In the genomic region with DNA sequence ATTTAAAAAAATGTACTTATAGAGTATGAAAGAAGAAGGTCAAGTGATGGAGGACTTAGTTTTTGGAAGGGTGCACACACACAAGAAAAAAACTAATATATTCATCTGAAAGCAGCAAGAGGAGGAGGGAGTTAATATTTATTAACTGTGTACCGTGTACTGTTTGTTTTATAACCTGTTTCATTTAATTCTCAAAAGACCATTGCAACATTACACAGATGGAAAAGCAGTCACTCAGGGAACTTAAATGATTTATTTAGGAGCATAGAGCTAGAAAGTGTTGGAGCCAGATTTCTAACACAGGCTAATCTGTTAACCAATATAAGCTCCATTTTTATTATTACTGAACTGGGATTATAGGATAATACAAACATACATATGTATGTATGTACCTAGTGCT, we compare ENCODE assay signal across 32 cellular contexts.
"Had no signal": no experiment of that assay in that cellular context is flagged by ENCODE, and none has a peak within 500 bp of the region (broad histone marks: within the 10 kb centered on the region; RNA-seq: fewer than 3 reads in every experiment).

No MANE protein-coding gene starts in this region.

- H3K4me3 Mint-ChIP-seq: activated B cell treated with CpG ODN at 0.5 μM for 24 hours; activated CD8-positive, alpha-beta memory T cell treated with anti-CD3 and anti-CD28 coated beads, Interleukin-2, amount 10 ng/mL, durations not matched to agents 7 days and 5 days; activated CD8-positive, alpha-beta T cell treated with anti-CD3 and anti-CD28 coated beads for 36 hours; activated naive CD4-positive, alpha-beta T cell treated with anti-CD3 and anti-CD28 coated beads for 36 hours; activated naive CD4-positive, alpha-beta T cell treated with anti-CD3 and anti-CD28 coated beads, Interleukin-2, amount 50 U/mL, for 24 hours; activated naive CD8-positive, alpha-beta T cell treated with anti-CD3 and anti-CD28 coated beads for 36 hours; activated naive CD8-positive, alpha-beta T cell treated with anti-CD3 and anti-CD28 coated beads, Interleukin-2, amount 50 U/mL, for 24 hours; activated T-helper 1 cell treated with anti-CD3 and anti-CD28 coated beads, Interleukin-12 subunit alpha, Interleukin-12 subunit beta, Interleukin-2, Interleukin-4 antibody, amounts not matched to agents 30 ng/mL and 10 ng/mL and 1 ng/mL, durations not matched to agents 14 hours and 24 hours and 36 hours; endodermal cell had no signal

- DNase-seq: activated B cell treated with CpG ODN at 0.5 μM for 24 hours; activated CD4-positive, alpha-beta T cell treated with anti-CD3 and anti-CD28 coated beads for 48 hours; activated CD4-positive, alpha-beta T cell treated with anti-CD3 and anti-CD28 coated beads, Interleukin-2, amount 50 U/mL, for 1 hour; activated CD4-positive, alpha-beta T cell treated with anti-CD3 and anti-CD28 coated beads, Interleukin-2, amount 50 U/mL, for 48 hours; activated CD8-positive, alpha-beta memory T cell treated with anti-CD3 and anti-CD28 coated beads, Interleukin-2, amount 10 ng/mL, durations not matched to agents 7 days and 5 days; activated CD8-positive, alpha-beta memory T cell treated with anti-CD3 and anti-CD28 coated beads, Interleukin-2, amount 50 U/mL, for 4 hours; activated CD8-positive, alpha-beta T cell treated with anti-CD3 and anti-CD28 coated beads for 36 hours; activated effector memory CD4-positive, alpha-beta T cell treated with anti-CD3 and anti-CD28 coated beads, Interleukin-2, amount 50 U/mL, for 16 hours; activated naive CD4-positive, alpha-beta T cell treated with anti-CD3 and anti-CD28 coated beads for 36 hours; activated naive CD8-positive, alpha-beta T cell treated with anti-CD3 and anti-CD28 coated beads for 36 hours; activated naive CD8-positive, alpha-beta T cell treated with anti-CD3 and anti-CD28 coated beads, Interleukin-2, amount 50 U/mL, for 24 hours; activated T-cell treated with anti-CD3 and anti-CD28 coated beads, Interleukin-2, amount 50 U/mL, for 1 hour; activated T-cell treated with anti-CD3 and anti-CD28 coated beads, Interleukin-2, amount 50 U/mL, for 48 hours; adrenal gland; amygdala; aorta; body of pancreas; caudate nucleus; cerebellar nuclear complex; colonic mucosa; effector CD8-positive, alpha-beta T cell; endodermal cell; foreskin fibroblast; head of caudate nucleus; T-helper 1 cell; T-helper 2 cell; WERI-Rb-1 had no signal

- H3K4me3 ChIP-seq: adrenal gland, body of pancreas, colonic mucosa had no signal

- H3K4me1 Mint-ChIP-seq: activated CD8-positive, alpha-beta memory T cell treated with anti-CD3 and anti-CD28 coated beads, Interleukin-2, amount 10 ng/mL, durations not matched to agents 7 days and 5 days; activated naive CD8-positive, alpha-beta T cell treated with anti-CD3 and anti-CD28 coated beads, Interleukin-2, amount 50 U/mL, for 24 hours had no signal

- H3K27ac Mint-ChIP-seq: activated B cell treated with CpG ODN at 0.5 μM for 24 hours; activated CD8-positive, alpha-beta memory T cell treated with anti-CD3 and anti-CD28 coated beads, Interleukin-2, amount 10 ng/mL, durations not matched to agents 7 days and 5 days; activated CD8-positive, alpha-beta T cell treated with anti-CD3 and anti-CD28 coated beads for 36 hours; activated naive CD4-positive, alpha-beta T cell treated with anti-CD3 and anti-CD28 coated beads for 36 hours; activated naive CD4-positive, alpha-beta T cell treated with anti-CD3 and anti-CD28 coated beads, Interleukin-2, amount 50 U/mL, for 24 hours; activated naive CD8-positive, alpha-beta T cell treated with anti-CD3 and anti-CD28 coated beads for 36 hours; activated naive CD8-positive, alpha-beta T cell treated with anti-CD3 and anti-CD28 coated beads, Interleukin-2, amount 50 U/mL, for 24 hours; activated T-helper 1 cell treated with anti-CD3 and anti-CD28 coated beads, Interleukin-12 subunit alpha, Interleukin-12 subunit beta, Interleukin-2, Interleukin-4 antibody, amounts not matched to agents 30 ng/mL and 10 ng/mL and 1 ng/mL, durations not matched to agents 14 hours and 24 hours and 36 hours; activated T-helper 2 cell treated with anti-CD3 and anti-CD28 coated beads, Interferon-gamma antibody, Interleukin-2, Interleukin-4, amounts not matched to agents 10 μg/mL and 5 μg/mL and 100 μg/mL, durations not matched to agents 14 hours and 24 hours and 36 hours had no signal

- H3K27me3 ChIP-seq: adrenal gland, body of pancreas, colonic mucosa had no signal

- H3K9me3 Mint-ChIP-seq: activated naive CD4-positive, alpha-beta T cell treated with anti-CD3 and anti-CD28 coated beads, Interleukin-2, amount 50 U/mL, for 24 hours had no signal

- H3K27me3 Mint-ChIP-seq: activated B cell treated with CpG ODN at 0.5 μM for 24 hours; activated CD8-positive, alpha-beta memory T cell treated with anti-CD3 and anti-CD28 coated beads, Interleukin-2, amount 10 ng/mL, durations not matched to agents 7 days and 5 days; activated CD8-positive, alpha-beta T cell treated with anti-CD3 and anti-CD28 coated beads for 36 hours; activated naive CD4-positive, alpha-beta T cell treated with anti-CD3 and anti-CD28 coated beads, Interleukin-2, amount 50 U/mL, for 24 hours; activated naive CD8-positive, alpha-beta T cell treated with anti-CD3 and anti-CD28 coated beads for 36 hours; activated naive CD8-positive, alpha-beta T cell treated with anti-CD3 and anti-CD28 coated beads, Interleukin-2, amount 50 U/mL, for 24 hours had no signal

- H3K36me3 ChIP-seq: colonic mucosa had no signal

- ATAC-seq: activated CD4-positive, CD25-positive, alpha-beta regulatory T cell treated with anti-CD3 and anti-CD28 coated beads, Interleukin-2, amount 50 U/mL, for 24 hours; activated CD8-positive, alpha-beta memory T cell treated with anti-CD3 and anti-CD28 coated beads, Interleukin-2, amount 10 ng/mL, durations not matched to agents 7 days and 5 days; activated CD8-positive, alpha-beta T cell treated with anti-CD3 and anti-CD28 coated beads for 36 hours; activated naive CD8-positive, alpha-beta T cell treated with anti-CD3 and anti-CD28 coated beads, Interleukin-2, amount 50 U/mL, for 24 hours; body of pancreas; esophagus mucosa had no signal

- H3K4me1 ChIP-seq: colonic mucosa had no signal

- H3K9me3 ChIP-seq: adrenal gland, body of pancreas, colonic mucosa had no signal

- H3K27ac ChIP-seq: adrenal gland, body of pancreas, colonic mucosa, WERI-Rb-1 had no signal
